1 cellular context compared by ENCODE assay signal in the genomic region with DNA sequence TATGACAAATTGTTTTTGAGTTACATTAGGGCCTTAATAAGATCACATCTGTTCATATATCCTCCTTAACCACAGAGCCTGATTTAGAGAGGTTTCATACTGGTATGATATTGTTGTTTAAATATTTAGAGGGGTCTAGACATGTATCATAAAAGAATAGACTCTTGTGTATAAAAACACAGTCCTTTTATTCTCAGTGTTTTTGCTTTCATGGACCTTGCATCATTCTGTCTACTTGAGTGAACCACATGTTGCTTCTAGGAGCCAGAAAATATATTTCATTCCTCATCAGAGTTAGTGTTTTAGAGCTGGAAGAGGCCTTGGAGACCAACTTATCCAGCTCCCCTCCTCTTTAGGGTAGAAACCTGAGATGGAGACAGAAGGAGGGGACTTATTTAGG.
A peak's percentile ranks its signal among the peaks of the same experiment; 100 is the strongest.
TF ChIP-seq lines count a peak whose summit lies in the region.

No MANE protein-coding gene starts in this region.

TF ChIP-seq in HEK293, 187 proteins besides CTCF, POLR2A, EP300 and RAD21 (continued from another document):
- TF ChIP-seq, protein P1, sequence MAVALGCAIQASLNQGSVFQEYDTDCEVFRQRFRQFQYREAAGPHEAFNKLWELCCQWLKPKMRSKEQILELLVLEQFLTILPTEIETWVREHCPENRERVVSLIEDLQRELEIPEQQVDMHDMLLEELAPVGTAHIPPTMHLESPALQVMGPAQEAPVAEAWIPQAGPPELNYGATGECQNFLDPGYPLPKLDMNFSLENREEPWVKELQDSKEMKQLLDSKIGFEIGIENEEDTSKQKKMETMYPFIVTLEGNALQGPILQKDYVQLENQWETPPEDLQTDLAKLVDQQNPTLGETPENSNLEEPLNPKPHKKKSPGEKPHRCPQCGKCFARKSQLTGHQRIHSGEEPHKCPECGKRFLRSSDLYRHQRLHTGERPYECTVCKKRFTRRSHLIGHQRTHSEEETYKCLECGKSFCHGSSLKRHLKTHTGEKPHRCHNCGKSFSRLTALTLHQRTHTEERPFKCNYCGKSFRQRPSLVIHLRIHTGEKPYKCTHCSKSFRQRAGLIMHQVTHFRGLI (tag by site-specific recombination; IDR thresholded peaks at IDR 0.05), result no peak
- TF ChIP-seq SCRT2 (tag by site-specific recombination; IDR thresholded peaks at IDR 0.05), result peak; percentile 96
- TF ChIP-seq ZNF560 (tag by site-specific recombination; IDR thresholded peaks at IDR 0.05; ENCODE audit: borderline replicate concordance), result no peak
- no peak for TF ChIP-seq ZNF768 (tag by site-specific recombination; IDR thresholded peaks at IDR 0.05)
- TF ChIP-seq, protein P2, sequence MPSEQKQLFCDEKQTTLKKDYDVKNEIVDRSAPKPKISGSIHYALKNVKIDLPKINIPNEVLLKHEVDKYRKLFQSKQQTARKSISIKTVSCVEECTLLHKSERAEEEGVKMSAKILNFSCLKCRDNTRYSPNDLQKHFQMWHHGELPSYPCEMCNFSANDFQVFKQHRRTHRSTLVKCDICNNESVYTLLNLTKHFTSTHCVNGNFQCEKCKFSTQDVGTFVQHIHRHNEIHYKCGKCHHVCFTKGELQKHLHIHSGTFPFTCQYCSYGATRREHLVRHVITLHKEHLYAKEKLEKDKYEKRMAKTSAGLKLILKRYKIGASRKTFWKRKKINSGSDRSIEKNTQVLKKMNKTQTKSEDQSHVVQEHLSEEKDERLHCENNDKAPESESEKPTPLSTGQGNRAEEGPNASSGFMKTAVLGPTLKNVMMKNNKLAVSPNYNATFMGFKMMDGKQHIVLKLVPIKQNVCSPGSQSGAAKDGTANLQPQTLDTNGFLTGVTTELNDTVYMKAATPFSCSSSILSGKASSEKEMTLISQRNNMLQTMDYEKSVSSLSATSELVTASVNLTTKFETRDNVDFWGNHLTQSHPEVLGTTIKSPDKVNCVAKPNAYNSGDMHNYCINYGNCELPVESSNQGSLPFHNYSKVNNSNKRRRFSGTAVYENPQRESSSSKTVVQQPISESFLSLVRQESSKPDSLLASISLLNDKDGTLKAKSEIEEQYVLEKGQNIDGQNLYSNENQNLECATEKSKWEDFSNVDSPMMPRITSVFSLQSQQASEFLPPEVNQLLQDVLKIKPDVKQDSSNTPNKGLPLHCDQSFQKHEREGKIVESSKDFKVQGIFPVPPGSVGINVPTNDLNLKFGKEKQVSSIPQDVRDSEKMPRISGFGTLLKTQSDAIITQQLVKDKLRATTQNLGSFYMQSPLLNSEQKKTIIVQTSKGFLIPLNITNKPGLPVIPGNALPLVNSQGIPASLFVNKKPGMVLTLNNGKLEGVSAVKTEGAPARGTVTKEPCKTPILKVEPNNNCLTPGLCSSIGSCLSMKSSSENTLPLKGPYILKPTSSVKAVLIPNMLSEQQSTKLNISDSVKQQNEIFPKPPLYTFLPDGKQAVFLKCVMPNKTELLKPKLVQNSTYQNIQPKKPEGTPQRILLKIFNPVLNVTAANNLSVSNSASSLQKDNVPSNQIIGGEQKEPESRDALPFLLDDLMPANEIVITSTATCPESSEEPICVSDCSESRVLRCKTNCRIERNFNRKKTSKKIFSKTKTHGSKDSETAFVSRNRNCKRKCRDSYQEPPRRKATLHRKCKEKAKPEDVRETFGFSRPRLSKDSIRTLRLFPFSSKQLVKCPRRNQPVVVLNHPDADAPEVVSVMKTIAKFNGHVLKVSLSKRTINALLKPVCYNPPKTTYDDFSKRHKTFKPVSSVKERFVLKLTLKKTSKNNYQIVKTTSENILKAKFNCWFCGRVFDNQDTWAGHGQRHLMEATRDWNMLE (tag by site-specific recombination; conservative IDR thresholded peaks at IDR 0.05; ENCODE audit: low read depth), result 0 out of 2 replicates have a peak, but pooled peaks have one; percentile 29
- TF ChIP-seq SCRT1 (tag by site-specific recombination; IDR thresholded peaks at IDR 0.05; ENCODE audit: borderline replicate concordance), result peak; percentile 23; the same call in 1 of the 2 replicates
